Comparison of ENCODE assay signal across 8 cellular contexts in the genomic region with DNA sequence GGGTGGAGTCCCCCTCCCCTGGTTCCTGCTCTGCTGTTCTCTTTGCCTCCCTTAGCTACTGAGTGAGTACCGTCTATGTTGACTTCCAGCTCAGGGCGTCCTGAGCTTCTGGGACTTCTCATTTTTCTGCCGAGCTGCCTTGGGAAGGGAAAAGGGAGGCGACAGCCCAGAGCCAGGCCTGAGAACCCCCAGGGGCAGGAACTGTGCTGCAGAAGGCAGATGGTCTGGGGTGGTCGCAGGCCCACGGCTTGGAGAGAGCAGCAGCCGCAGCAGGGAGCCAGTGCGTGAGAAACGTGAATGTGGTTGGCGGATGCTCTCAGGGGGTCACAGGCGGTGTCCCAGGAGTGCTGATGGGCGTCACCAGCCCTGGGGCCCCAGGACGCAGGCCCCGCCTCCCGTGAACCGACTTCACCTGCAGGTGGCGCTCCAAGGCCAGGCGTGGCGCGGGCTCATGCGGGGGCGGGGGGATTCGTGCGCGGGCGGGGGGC. TPM values are rescaled to one million over a fixed set of nuclear protein-coding genes. Genes with fewer than 3 reads are reported as not detected.
A peak's percentile ranks its signal among the peaks of the same experiment; 100 is the strongest.
DNase-seq lines count a peak whose midpoint lies in the region; ATAC-seq and TF ChIP-seq lines count a peak whose summit lies in the region.

No MANE protein-coding gene starts in this region.

- H3K27ac ChIP-seq in KMS-11 (no peak overlapping the region), VCaP (no peak overlapping the region)

- no peak overlapping the region for H3K27ac Mint-ChIP-seq in MCF 10A (ENCODE audit: low read depth, unreplicated experiment)

- peak overlapping the region; percentile 23; the same call in 1 of the 2 replicates for H2AFZ ChIP-seq in KMS-11 (ENCODE audit: low read depth)

- H3K4me2 ChIP-seq in KMS-11, result peak overlapping the region; percentile 29; the same call in 1 of the 2 replicates

- POLR2A ChIA-PET in MCF 10A (lab: Yijun Ruan, JAX), result no interaction called here

- intact Hi-C loops in MCF 10A (cut with micrococcal nuclease), result loop anchor here (1.0 to 5.0 kb wide), 2 partner anchors 66 to 250 kb away; no protein-coding TSS in a partner anchor

- no TSS peak for BruUV-seq in MCF 10A (replicated peaks; lab: Mats Ljungman, UMichigan)

- H3K36me3 Mint-ChIP-seq in MCF 10A (ENCODE audit: insufficient read depth, unreplicated experiment), result no peaks in the 10 kb centered on the region

- H3K79me2 ChIP-seq in KMS-11 (ENCODE audit: insufficient read depth, low read depth), result no peaks in the 10 kb centered on the region

- no peak overlapping the region for H3K9ac ChIP-seq in KMS-11

- no peaks in the 10 kb centered on the region for H3K4me1 Mint-ChIP-seq in MCF 10A (ENCODE audit: insufficient read depth, unreplicated experiment)

- H3K4me1 ChIP-seq in KMS-11 (ENCODE audit: low read depth, poor library complexity, severe bottlenecking), result peaks cover 23% of the 10 kb centered on the region

- TF ChIP-seq CTCF in KMS-11 (conservative IDR thresholded peaks at IDR 0.05; ENCODE audit: low read depth, low read length), result peak; percentile 53
- TF ChIP-seq CTCF in VCaP (conservative IDR thresholded peaks at IDR 0.05), result peak; percentile 61
- TF ChIP-seq CTCF in MCF 10A (IDR thresholded peaks at IDR 0.05; ENCODE audit: unreplicated experiment), result peak; percentile 56

- CTCF ChIA-PET in MCF 10A (lab: Yijun Ruan, JAX), result interaction anchor here (0.5 to 1.0 kb wide), 18 partner anchors 14 to 1921 kb away, joined by 3 to 19 read pairs (median 3); no protein-coding TSS in a partner anchor

- DNase-seq in NCI-H82 (lab: John Stamatoyannopoulos, UW) (peak; percentile 44), NCI-H82 treated with DMSO at 0.1 percent for 48 hours (lab: John Stamatoyannopoulos, UW; ENCODE audit: unreplicated experiment) (no peak), MCF 10A (ENCODE audit: unreplicated experiment) (peak; percentile 44), left lobe of liver (ENCODE audit: low spot score) (peak; percentile 76), A172 (ENCODE audit: low spot score) (no peak)
- peak; percentile 68 for DNase-seq in stimulated activated CD8-positive, alpha-beta memory T cell treated with anti-CD3 and anti-CD28 coated beads, Interleukin-12 subunit alpha, Interleukin-12 subunit beta, amount 100 ng/mL, for 1 hour (ENCODE audit: low read depth)

- H3K4me3 ChIP-seq in KMS-11 (IDR thresholded peaks at IDR 0.05; ENCODE audit: insufficient read depth, low read depth, low read length), result no peak overlapping the region

- no peak overlapping the region for H3K4me3 Mint-ChIP-seq in MCF 10A (ENCODE audit: unreplicated experiment)

- H4K20me1 ChIP-seq in KMS-11 (ENCODE audit: insufficient read depth), result no peaks in the 10 kb centered on the region

- H3K27me3 Mint-ChIP-seq in MCF 10A (ENCODE audit: insufficient read depth, unreplicated experiment), result no peaks in the 10 kb centered on the region

- ATAC-seq in left lobe of liver, result peak; percentile 83

- H3K27me3 ChIP-seq in KMS-11 (ENCODE audit: insufficient read depth, low read depth), result peaks cover 20% of the 10 kb centered on the region; the same call in 1 of the 2 replicates

- no peaks in the 10 kb centered on the region for H3K36me3 ChIP-seq in KMS-11 (ENCODE audit: insufficient read depth)

- H3K9me3 Mint-ChIP-seq in MCF 10A (ENCODE audit: unreplicated experiment), result peaks cover 12% of the 10 kb centered on the region

RNA-seq across cellular contexts. Expression of gene PWWP2B, which starts 9.2 kb away (rescaled TPM):
- total RNA-seq in MCF 10A (2022) (10.0 and 13.0 TPM in 2 replicates), left lobe of liver (5.8 TPM)
- 12.1 and 20.9 TPM in 2 replicates for total RNA-seq in A172 (2014; rRNA removed; shearing (Covaris generic))

RNA-seq across cellular contexts. Expression of gene LRRC27, which starts 55.8 kb away (rescaled TPM):
- 9.1 and 10.4 TPM in 2 replicates for total RNA-seq in MCF 10A (2022)
- total RNA-seq in left lobe of liver, result 3.4 TPM
- total RNA-seq in A172 (2014; rRNA removed; shearing (Covaris generic)), result 1.6 and 2.7 TPM in 2 replicates

Comparison
In these comparisons a context has a peak if more than half of its experiments do, and no peak if none do; other contexts are left out.
1. DNase-seq: peak in NCI-H82 (single experiment), MCF 10A (single experiment), left lobe of liver (single experiment) and stimulated activated CD8-positive, alpha-beta memory T cell treated with anti-CD3 and anti-CD28 coated beads, Interleukin-12 subunit alpha, Interleukin-12 subunit beta, amount 100 ng/mL, for 1 hour (single experiment); none in NCI-H82 treated with DMSO at 0.1 percent for 48 hours (single experiment) and A172 (single experiment).
2. Peak in every context shown above with its lines, with median percentiles within 50 percentile points of each other: CTCF ChIP-seq.